17 cellular contexts compared by ENCODE assay signal in genomic region chr10:70253878-70254765, GRCh38. TPM values are rescaled to one million over a fixed set of nuclear protein-coding genes. Genes with fewer than 3 reads are reported as not detected.
DNase-seq lines count a peak whose midpoint lies in the region; ATAC-seq and TF ChIP-seq lines count a peak whose summit lies in the region.
"Had no signal": no experiment of that assay in that cellular context is flagged by ENCODE, and none has a peak within 500 bp of the region (broad histone marks: within the 10 kb centered on the region; RNA-seq: fewer than 3 reads in every experiment).

No MANE protein-coding gene starts in this region.

- ATAC-seq in HG03039 (IDR thresholded peaks at IDR 0.05; ENCODE audit: unreplicated experiment), result no peak
- ATAC-seq: PC-3 had no signal

- peak overlapping the region; percentile 63 for H3K27ac ChIP-seq in angular gyrus (ENCODE audit: low read depth, low read length)
- H3K27ac ChIP-seq in testis, result peak overlapping the region; percentile 80
- no peak overlapping the region for H3K27ac ChIP-seq in OCI-LY7 (ENCODE audit: low read depth, low read length, poor library complexity, severe bottlenecking)
- H3K27ac ChIP-seq: 22Rv1; BLaER1 treated with 17β-estradiol and CSF1 and Interleukin-3, amounts not matched to agents 10 nM and 100 nM had no signal

- TF ChIP-seq POLR2A in testis (IDR thresholded peaks at IDR 0.05), result no peak

- H3K9me3 ChIP-seq in testis (no peaks in the 10 kb centered on the region), OCI-LY7 (ENCODE audit: low read length) (no peaks in the 10 kb centered on the region; the same call in 1 of the 2 replicates)

- H3K36me3 Mint-ChIP-seq in nephron progenitor cell (ENCODE audit: low read depth), result no peaks in the 10 kb centered on the region

- peaks cover 14% of the 10 kb centered on the region for H3K4me1 Mint-ChIP-seq in nephron progenitor cell

- no peak overlapping the region for H3K4me3 Mint-ChIP-seq in nephron progenitor cell

- CTCF ChIA-PET in OCI-LY7 (lab: Charles Lee; ENCODE audit: unreplicated experiment), result no interaction called here

- no peaks in the 10 kb centered on the region for H3K9me2 ChIP-seq in OCI-LY7 (ENCODE audit: insufficient read depth, low read length)

- intact Hi-C loops in testis (cut with DNase I; ENCODE audit: low total_unique reads), result no loop called here
- intact Hi-C loops in OCI-LY7 (cut with micrococcal nuclease; ENCODE audit: unreplicated experiment), result no loop called here

- H3K27ac Mint-ChIP-seq in nephron progenitor cell, result no peak overlapping the region
- H3K27ac Mint-ChIP-seq: IgD-negative memory B cell had no signal

- POLR2A ChIA-PET in OCI-LY7 (lab: Charles Lee), result interaction anchor here (0.6 to 1.2 kb wide), 4 partner anchors 37 to 112 kb away, joined by 3 to 4 read pairs (median 3); no protein-coding TSS in a partner anchor

- DNase-seq in activated CD8-positive, alpha-beta memory T cell treated with anti-CD3 and anti-CD28 coated beads for 24 hours, result peak; percentile 45
- DNase-seq in activated CD8-positive, alpha-beta memory T cell treated with anti-CD3 and anti-CD28 coated beads, Interleukin-2, amount 50 U/mL, for 48 hours, result no peak
- peak; percentile 49 for DNase-seq in kidney tubule cell (ENCODE audit: low spot score)
- peak; percentile 84 for DNase-seq in testis
- no peak for DNase-seq in OCI-LY7 (ENCODE audit: low spot score)
- no peak for DNase-seq in nephron progenitor cell
- DNase-seq: DMS153, NCI-H1436, NCI-H345, PC-3 had no signal

- no peaks in the 10 kb centered on the region for H4K20me1 ChIP-seq in OCI-LY7 (ENCODE audit: insufficient read depth, low read length)
- H4K20me1 ChIP-seq: BLaER1 treated with 17β-estradiol and CSF1 and Interleukin-3, amounts not matched to agents 10 nM and 100 nM had no signal

- H3K4me3 ChIP-seq in testis, result no peak overlapping the region
- no peak overlapping the region for H3K4me3 ChIP-seq in OCI-LY7 (ENCODE audit: low read depth, low read length, poor library complexity, severe bottlenecking)
- H3K4me3 ChIP-seq: BLaER1 treated with 17β-estradiol and CSF1 and Interleukin-3, amounts not matched to agents 10 nM and 100 nM had no signal

- H3K27me3 ChIP-seq in testis, result no peaks in the 10 kb centered on the region
- H3K27me3 ChIP-seq: BLaER1 treated with 17β-estradiol and CSF1 and Interleukin-3, amounts not matched to agents 10 nM and 100 nM had no signal

- peaks cover 23% of the 10 kb centered on the region for H3K27me3 Mint-ChIP-seq in nephron progenitor cell (ENCODE audit: low read depth, poor library complexity)

- 27 to 28% methylated on average over 14 of the region's 14 CpGs for WGBS in testis, 2 donors

- BruUV-seq in OCI-LY7 (replicated peaks; lab: Mats Ljungman, UMichigan), result no TSS peak

- TF ChIP-seq CTCF in testis (IDR thresholded peaks at IDR 0.05) (no peak), OCI-LY7 (conservative IDR thresholded peaks at IDR 0.05; ENCODE audit: low read length) (no peak), nephron progenitor cell (IDR thresholded peaks at IDR 0.05) (no peak)

- no peaks in the 10 kb centered on the region for H3K36me3 ChIP-seq in testis (ENCODE audit: low read depth, missing control alignments)
- H3K36me3 ChIP-seq in OCI-LY7 (ENCODE audit: insufficient read depth, low read length), result no peaks in the 10 kb centered on the region
- H3K36me3 ChIP-seq: BLaER1 treated with 17β-estradiol and CSF1 and Interleukin-3, amounts not matched to agents 10 nM and 100 nM had no signal

- no peak overlapping the region for H2AFZ ChIP-seq in OCI-LY7 (ENCODE audit: low read length)

- H3K4me1 ChIP-seq in testis, result peaks cover 36% of the 10 kb centered on the region
- no peaks in the 10 kb centered on the region for H3K4me1 ChIP-seq in OCI-LY7 (ENCODE audit: insufficient read depth, low read length, poor library complexity, severe bottlenecking)

- H3K79me2 ChIP-seq in OCI-LY7 (ENCODE audit: insufficient read depth, low read depth, low read length), result no peaks in the 10 kb centered on the region

- H3K4me2 ChIP-seq in OCI-LY7 (ENCODE audit: low read length), result no peak overlapping the region
- H3K4me2 ChIP-seq: BLaER1 treated with 17β-estradiol and CSF1 and Interleukin-3, amounts not matched to agents 10 nM and 100 nM had no signal

- peaks cover 31% of the 10 kb centered on the region for H3K9me3 Mint-ChIP-seq in nephron progenitor cell

RNA-seq across cellular contexts. Expression of gene PPA1, which starts 20.9 kb away (rescaled TPM):
- 100 to 1,000 TPM; 110 to 136 TPM for total RNA-seq in testis
- polyA plus RNA-seq in testis (ENCODE audit: insufficient read depth, low read depth, low replicate concordance), result 143 TPM
- 215 and 221 TPM in 2 replicates for total RNA-seq in OCI-LY7 (2014; rRNA removed; shearing (Covaris generic))
- 223 and 231 TPM in 2 replicates for total RNA-seq in OCI-LY7 (2022)

RNA-seq across cellular contexts. Expression of gene NPFFR1, which starts 29.7 kb away (rescaled TPM):
- 1 to 10 TPM; 2.8 to 6.6 TPM for total RNA-seq in testis
- polyA plus RNA-seq in testis (ENCODE audit: insufficient read depth, low read depth, low replicate concordance), result 2.6 TPM
- total RNA-seq in OCI-LY7 (2014; rRNA removed; shearing (Covaris generic)), result not detected in 2 replicates
- total RNA-seq in OCI-LY7 (2022), result not detected in 2 replicates
- total RNA-seq: H7, LHCN-M2, PC-3 had no signal
- polyA plus RNA-seq: IgD-negative memory B cell had no signal

Comparison
In these comparisons a context has a peak if more than half of its experiments do, and no peak if none do; other contexts are left out.
1. DNase-seq: peak in activated CD8-positive, alpha-beta memory T cell treated with anti-CD3 and anti-CD28 coated beads for 24 hours (single experiment), kidney tubule cell (single experiment) and testis (single experiment); none in activated CD8-positive, alpha-beta memory T cell treated with anti-CD3 and anti-CD28 coated beads, Interleukin-2, amount 50 U/mL, for 48 hours (single experiment), OCI-LY7 (single experiment) and nephron progenitor cell (single experiment).